Comparison of ENCODE assay signal across 1 cellular context in the genomic region with DNA sequence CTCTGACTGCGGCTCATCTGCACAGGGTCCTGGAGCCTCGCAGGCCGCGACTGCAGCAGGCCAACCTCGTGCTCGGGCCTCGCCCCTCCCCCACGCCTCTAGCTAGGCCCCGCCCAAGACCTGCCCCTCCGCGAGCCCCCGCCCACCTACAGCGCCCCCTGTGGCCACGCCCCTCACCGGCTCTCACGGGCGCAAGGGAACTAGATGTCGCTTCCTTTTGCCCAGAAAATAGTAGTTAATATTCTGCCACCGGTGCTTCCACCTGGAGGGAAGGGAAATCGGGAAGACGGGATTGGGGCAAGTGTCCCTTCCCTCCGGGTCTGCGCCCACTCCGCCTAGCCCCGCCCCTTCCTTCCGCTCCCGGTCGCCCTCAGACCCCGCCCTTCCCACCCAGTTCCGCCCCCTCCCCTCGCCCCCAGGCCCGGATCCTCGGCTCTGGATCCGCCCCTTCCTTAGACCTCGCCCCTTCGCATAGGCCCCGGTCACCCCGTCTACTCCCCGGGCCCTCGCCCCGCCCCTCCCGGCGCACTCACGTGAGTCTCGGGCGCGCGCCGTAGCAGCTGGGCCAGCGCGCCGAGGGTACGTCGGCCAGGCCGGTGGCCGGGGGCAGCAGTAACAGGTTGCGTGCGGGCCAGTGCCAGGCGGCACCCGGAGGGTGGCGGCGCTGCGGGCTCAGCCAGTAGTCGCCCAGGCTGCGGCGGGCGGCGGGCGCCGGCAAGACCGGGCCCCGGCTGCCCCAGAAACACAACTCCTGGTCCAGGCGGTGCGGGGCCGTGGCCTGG.
A peak's percentile ranks its signal among the peaks of the same experiment; 100 is the strongest.
TF ChIP-seq lines count a peak whose summit lies in the region.

No MANE protein-coding gene starts in this region.

TF ChIP-seq in IMR-90, 13 proteins besides CTCF, POLR2A, EP300 and RAD21:
- no peak for TF ChIP-seq CHD1 (IDR thresholded peaks at IDR 0.05; ENCODE audit: low read depth, low read length)
- TF ChIP-seq BHLHE40 (IDR thresholded peaks at IDR 0.05; ENCODE audit: low read depth, low read length), result peak; percentile 97
- TF ChIP-seq MXI1 (IDR thresholded peaks at IDR 0.05; ENCODE audit: borderline replicate concordance, low read depth, low read length), result no peak; the same call in 1 of the 2 replicates
- TF ChIP-seq MAZ (IDR thresholded peaks at IDR 0.05; ENCODE audit: borderline replicate concordance, low read depth, low read length), result peak; percentile 82; the same call in 1 of the 2 replicates
- TF ChIP-seq RCOR1 (IDR thresholded peaks at IDR 0.05; ENCODE audit: insufficient replicate concordance, low read length), result no peak
- TF ChIP-seq CEBPB (IDR thresholded peaks at IDR 0.05; ENCODE audit: low read depth, low read length), result no peak
- no peak for TF ChIP-seq ELK1 (IDR thresholded peaks at IDR 0.05; ENCODE audit: borderline replicate concordance, low read depth, low read length)
- no peak for TF ChIP-seq FOS (IDR thresholded peaks at IDR 0.05; ENCODE audit: low read depth, low read length)
- TF ChIP-seq RFX5 (IDR thresholded peaks at IDR 0.05; ENCODE audit: low read depth, low read length), result no peak
- TF ChIP-seq, protein P1, sequence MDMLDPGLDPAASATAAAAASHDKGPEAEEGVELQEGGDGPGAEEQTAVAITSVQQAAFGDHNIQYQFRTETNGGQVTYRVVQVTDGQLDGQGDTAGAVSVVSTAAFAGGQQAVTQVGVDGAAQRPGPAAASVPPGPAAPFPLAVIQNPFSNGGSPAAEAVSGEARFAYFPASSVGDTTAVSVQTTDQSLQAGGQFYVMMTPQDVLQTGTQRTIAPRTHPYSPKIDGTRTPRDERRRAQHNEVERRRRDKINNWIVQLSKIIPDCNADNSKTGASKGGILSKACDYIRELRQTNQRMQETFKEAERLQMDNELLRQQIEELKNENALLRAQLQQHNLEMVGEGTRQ (IDR thresholded peaks at IDR 0.05; ENCODE audit: low read depth, low read length), result peak; percentile 30; the same call in 1 of the 2 replicates
- TF ChIP-seq NFE2L2 (IDR thresholded peaks at IDR 0.05; ENCODE audit: low read depth, low read length), result no peak
- TF ChIP-seq SMC3 (IDR thresholded peaks at IDR 0.05; ENCODE audit: low read depth, low read length), result no peak
- TF ChIP-seq MAFK (IDR thresholded peaks at IDR 0.05; ENCODE audit: low read depth, low read length), result no peak
